In the genomic region with DNA sequence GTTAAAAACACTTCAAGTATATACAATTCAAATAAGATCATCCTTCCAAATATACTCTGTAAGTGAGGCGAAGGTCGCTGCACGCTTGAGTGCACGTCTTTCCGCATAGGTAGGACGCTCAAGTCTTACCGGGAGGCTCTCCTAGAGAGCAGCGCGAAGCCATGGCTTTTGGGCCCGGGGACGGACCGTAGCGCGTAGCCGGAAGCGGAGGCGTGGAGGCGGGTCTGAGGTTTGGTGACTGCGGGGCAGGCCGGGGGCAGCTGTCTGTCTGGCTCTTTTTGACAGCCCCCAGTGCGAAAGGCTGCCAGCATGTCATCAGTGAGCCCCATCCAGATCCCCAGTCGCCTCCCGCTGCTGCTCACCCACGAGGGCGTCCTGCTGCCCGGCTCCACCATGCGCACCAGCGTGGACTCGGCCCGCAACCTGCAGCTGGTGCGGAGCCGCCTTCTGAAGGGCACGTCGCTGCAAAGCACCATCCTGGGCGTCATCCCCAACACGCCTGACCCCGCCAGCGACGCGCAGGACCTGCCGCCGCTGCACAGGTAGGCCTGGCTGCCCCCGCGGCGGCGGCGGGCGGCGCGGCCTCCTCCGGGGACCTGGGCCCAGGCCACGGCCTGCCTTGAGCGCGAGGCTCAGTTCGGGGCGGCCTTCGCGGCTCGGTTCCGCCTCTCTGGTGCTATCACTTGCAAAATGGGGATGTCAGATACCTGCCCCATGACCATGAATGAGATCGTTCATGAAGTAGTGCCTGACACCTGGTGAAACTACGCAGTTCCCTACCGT, we compare ENCODE assay signal across 1 cellular context.
TF ChIP-seq lines count a peak whose summit lies in the region.

A gene with protein sequence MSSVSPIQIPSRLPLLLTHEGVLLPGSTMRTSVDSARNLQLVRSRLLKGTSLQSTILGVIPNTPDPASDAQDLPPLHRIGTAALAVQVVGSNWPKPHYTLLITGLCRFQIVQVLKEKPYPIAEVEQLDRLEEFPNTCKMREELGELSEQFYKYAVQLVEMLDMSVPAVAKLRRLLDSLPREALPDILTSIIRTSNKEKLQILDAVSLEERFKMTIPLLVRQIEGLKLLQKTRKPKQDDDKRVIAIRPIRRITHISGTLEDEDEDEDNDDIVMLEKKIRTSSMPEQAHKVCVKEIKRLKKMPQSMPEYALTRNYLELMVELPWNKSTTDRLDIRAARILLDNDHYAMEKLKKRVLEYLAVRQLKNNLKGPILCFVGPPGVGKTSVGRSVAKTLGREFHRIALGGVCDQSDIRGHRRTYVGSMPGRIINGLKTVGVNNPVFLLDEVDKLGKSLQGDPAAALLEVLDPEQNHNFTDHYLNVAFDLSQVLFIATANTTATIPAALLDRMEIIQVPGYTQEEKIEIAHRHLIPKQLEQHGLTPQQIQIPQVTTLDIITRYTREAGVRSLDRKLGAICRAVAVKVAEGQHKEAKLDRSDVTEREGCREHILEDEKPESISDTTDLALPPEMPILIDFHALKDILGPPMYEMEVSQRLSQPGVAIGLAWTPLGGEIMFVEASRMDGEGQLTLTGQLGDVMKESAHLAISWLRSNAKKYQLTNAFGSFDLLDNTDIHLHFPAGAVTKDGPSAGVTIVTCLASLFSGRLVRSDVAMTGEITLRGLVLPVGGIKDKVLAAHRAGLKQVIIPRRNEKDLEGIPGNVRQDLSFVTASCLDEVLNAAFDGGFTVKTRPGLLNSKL (plus strand): TSS at position 221 of the 783 bp plus-strand sequence. CDS start 89 bp downstream, at position 310.

TF ChIP-seq in HepG2, 621 proteins besides CTCF, POLR2A, EP300 and RAD21 (continued from another document):
- TF ChIP-seq, protein P1, sequence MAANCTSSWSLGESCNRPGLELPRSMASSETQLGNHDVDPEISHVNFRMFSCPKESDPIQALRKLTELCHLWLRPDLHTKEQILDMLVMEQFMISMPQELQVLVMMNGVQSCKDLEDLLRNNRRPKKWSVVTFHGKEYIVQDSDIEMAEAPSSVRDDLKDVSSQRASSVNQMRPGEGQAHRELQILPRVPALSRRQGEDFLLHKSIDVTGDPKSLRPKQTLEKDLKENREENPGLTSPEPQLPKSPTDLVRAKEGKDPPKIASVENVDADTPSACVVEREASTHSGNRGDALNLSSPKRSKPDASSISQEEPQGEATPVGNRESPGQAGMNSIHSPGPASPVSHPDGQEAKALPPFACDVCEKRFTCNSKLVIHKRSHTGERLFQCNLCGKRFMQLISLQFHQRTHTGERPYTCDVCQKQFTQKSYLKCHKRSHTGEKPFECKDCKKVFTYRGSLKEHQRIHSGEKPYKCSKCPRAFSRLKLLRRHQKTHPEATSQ (CRISPR knock-in tag; IDR thresholded peaks at IDR 0.05; ENCODE audit: borderline replicate concordance), result peak; percentile 84; the same call in 1 of the 2 replicates
- TF ChIP-seq SIN3B (IDR thresholded peaks at IDR 0.05; ENCODE audit: low read length) (peak; percentile 17; the same call in 1 of the 2 replicates), MXI1 (IDR thresholded peaks at IDR 0.05; ENCODE audit: borderline replicate concordance, low read depth, low read length) (peak; percentile 94), ZBTB3 (CRISPR knock-in tag; IDR thresholded peaks at IDR 0.05; ENCODE audit: borderline replicate concordance, low read depth) (0 out of 2 replicates have a peak, but pooled peaks have one; percentile 64), ZNF766 (CRISPR knock-in tag; IDR thresholded peaks at IDR 0.05; ENCODE audit: borderline replicate concordance) (peak; percentile 61; the same call in 1 of the 2 replicates), NAIF1 (CRISPR knock-in tag; IDR thresholded peaks at IDR 0.05; ENCODE audit: borderline replicate concordance) (peak; percentile 1; the same call in 1 of the 2 replicates), ZNF274 (CRISPR knock-in tag; IDR thresholded peaks at IDR 0.05) (peak; percentile 90), SMAD3 (CRISPR knock-in tag; IDR thresholded peaks at IDR 0.05) (peak; percentile 96), ZKSCAN5 (CRISPR knock-in tag; IDR thresholded peaks at IDR 0.05) (no peak; the same call in 1 of the 2 replicates), GZF1 (CRISPR knock-in tag; IDR thresholded peaks at IDR 0.05) (peak; percentile 55; the same call in 1 of the 2 replicates), ZNF484 (CRISPR knock-in tag; IDR thresholded peaks at IDR 0.05; ENCODE audit: borderline replicate concordance, low read depth) (no peak), KAT2B (IDR thresholded peaks at IDR 0.05; ENCODE audit: borderline replicate concordance, low read depth, low read length) (no peak), WIZ (CRISPR knock-in tag; IDR thresholded peaks at IDR 0.05) (0 out of 2 replicates have a peak, but pooled peaks have one; percentile 52), ZNF468 (CRISPR knock-in tag; IDR thresholded peaks at IDR 0.05) (no peak), TOPORS (CRISPR knock-in tag; IDR thresholded peaks at IDR 0.05) (no peak; the same call in 1 of the 2 replicates), NFE2L1 (CRISPR knock-in tag; IDR thresholded peaks at IDR 0.05; ENCODE audit: borderline replicate concordance) (no peak), ZNF234 (CRISPR knock-in tag; conservative IDR thresholded peaks at IDR 0.05) (no peak), ZNF879 (CRISPR knock-in tag; IDR thresholded peaks at IDR 0.05) (no peak), PAF1 (CRISPR knock-in tag; IDR thresholded peaks at IDR 0.05) (no peak), RFX5 (IDR thresholded peaks at IDR 0.05; ENCODE audit: low read depth, low read length) (no peak), HNRNPLL (IDR thresholded peaks at IDR 0.05; ENCODE audit: low read depth, low read length, poor library complexity, severe bottlenecking) (peak; percentile 76), TBX3 (IDR thresholded peaks at IDR 0.05; ENCODE audit: borderline replicate concordance) (no peak)
- TF ChIP-seq, protein P2, sequence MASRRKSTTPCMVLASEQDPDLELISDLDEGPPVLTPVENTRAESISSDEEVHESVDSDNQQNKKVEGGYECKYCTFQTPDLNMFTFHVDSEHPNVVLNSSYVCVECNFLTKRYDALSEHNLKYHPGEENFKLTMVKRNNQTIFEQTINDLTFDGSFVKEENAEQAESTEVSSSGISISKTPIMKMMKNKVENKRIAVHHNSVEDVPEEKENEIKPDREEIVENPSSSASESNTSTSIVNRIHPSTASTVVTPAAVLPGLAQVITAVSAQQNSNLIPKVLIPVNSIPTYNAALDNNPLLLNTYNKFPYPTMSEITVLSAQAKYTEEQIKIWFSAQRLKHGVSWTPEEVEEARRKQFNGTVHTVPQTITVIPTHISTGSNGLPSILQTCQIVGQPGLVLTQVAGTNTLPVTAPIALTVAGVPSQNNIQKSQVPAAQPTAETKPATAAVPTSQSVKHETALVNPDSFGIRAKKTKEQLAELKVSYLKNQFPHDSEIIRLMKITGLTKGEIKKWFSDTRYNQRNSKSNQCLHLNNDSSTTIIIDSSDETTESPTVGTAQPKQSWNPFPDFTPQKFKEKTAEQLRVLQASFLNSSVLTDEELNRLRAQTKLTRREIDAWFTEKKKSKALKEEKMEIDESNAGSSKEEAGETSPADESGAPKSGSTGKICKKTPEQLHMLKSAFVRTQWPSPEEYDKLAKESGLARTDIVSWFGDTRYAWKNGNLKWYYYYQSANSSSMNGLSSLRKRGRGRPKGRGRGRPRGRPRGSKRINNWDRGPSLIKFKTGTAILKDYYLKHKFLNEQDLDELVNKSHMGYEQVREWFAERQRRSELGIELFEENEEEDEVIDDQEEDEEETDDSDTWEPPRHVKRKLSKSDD (CRISPR knock-in tag; IDR thresholded peaks at IDR 0.05; ENCODE audit: low read depth), result peak; percentile 93
- TF ChIP-seq, protein P3, sequence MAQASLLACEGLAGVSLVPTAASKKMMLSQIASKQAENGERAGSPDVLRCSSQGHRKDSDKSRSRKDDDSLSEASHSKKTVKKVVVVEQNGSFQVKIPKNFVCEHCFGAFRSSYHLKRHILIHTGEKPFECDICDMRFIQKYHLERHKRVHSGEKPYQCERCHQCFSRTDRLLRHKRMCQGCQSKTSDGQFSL (CRISPR knock-in tag; IDR thresholded peaks at IDR 0.05), result peak; percentile 60
- TF ChIP-seq, protein P4, sequence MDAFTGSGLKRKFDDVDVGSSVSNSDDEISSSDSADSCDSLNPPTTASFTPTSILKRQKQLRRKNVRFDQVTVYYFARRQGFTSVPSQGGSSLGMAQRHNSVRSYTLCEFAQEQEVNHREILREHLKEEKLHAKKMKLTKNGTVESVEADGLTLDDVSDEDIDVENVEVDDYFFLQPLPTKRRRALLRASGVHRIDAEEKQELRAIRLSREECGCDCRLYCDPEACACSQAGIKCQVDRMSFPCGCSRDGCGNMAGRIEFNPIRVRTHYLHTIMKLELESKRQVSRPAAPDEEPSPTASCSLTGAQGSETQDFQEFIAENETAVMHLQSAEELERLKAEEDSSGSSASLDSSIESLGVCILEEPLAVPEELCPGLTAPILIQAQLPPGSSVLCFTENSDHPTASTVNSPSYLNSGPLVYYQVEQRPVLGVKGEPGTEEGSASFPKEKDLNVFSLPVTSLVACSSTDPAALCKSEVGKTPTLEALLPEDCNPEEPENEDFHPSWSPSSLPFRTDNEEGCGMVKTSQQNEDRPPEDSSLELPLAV (CRISPR knock-in tag; conservative IDR thresholded peaks at IDR 0.05; ENCODE audit: low read depth), result no peak
- TF ChIP-seq, protein P5, sequence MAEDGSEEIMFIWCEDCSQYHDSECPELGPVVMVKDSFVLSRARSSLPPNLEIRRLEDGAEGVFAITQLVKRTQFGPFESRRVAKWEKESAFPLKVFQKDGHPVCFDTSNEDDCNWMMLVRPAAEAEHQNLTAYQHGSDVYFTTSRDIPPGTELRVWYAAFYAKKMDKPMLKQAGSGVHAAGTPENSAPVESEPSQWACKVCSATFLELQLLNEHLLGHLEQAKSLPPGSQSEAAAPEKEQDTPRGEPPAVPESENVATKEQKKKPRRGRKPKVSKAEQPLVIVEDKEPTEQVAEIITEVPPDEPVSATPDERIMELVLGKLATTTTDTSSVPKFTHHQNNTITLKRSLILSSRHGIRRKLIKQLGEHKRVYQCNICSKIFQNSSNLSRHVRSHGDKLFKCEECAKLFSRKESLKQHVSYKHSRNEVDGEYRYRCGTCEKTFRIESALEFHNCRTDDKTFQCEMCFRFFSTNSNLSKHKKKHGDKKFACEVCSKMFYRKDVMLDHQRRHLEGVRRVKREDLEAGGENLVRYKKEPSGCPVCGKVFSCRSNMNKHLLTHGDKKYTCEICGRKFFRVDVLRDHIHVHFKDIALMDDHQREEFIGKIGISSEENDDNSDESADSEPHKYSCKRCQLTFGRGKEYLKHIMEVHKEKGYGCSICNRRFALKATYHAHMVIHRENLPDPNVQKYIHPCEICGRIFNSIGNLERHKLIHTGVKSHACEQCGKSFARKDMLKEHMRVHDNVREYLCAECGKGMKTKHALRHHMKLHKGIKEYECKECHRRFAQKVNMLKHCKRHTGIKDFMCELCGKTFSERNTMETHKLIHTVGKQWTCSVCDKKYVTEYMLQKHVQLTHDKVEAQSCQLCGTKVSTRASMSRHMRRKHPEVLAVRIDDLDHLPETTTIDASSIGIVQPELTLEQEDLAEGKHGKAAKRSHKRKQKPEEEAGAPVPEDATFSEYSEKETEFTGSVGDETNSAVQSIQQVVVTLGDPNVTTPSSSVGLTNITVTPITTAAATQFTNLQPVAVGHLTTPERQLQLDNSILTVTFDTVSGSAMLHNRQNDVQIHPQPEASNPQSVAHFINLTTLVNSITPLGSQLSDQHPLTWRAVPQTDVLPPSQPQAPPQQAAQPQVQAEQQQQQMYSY (CRISPR knock-in tag; IDR thresholded peaks at IDR 0.05), result peak; percentile 23; the same call in 1 of the 2 replicates
- TF ChIP-seq, protein P6, sequence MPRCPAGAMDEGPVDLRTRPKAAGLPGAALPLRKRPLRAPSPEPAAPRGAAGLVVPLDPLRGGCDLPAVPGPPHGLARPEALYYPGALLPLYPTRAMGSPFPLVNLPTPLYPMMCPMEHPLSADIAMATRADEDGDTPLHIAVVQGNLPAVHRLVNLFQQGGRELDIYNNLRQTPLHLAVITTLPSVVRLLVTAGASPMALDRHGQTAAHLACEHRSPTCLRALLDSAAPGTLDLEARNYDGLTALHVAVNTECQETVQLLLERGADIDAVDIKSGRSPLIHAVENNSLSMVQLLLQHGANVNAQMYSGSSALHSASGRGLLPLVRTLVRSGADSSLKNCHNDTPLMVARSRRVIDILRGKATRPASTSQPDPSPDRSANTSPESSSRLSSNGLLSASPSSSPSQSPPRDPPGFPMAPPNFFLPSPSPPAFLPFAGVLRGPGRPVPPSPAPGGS (CRISPR knock-in tag; IDR thresholded peaks at IDR 0.05), result peak; percentile 86
